ENCODE assay signal across 8 cellular contexts in genomic region chr21:32712043-32712442, GRCh38. TPM values are rescaled to one million over a fixed set of nuclear protein-coding genes. Genes with fewer than 3 reads are reported as not detected.
A peak's percentile ranks its signal among the peaks of the same experiment; 100 is the strongest.
DNase-seq lines count a peak whose midpoint lies in the region; ATAC-seq, FAIRE-seq and TF ChIP-seq lines count a peak whose summit lies in the region.

No MANE protein-coding gene starts in this region.

- no peak for TF ChIP-seq CTCF in colonic mucosa (IDR thresholded peaks at IDR 0.05)
- no peak for TF ChIP-seq CTCF in D721Med (IDR thresholded peaks at IDR 0.05; ENCODE audit: insufficient read depth, missing control alignments)

- peak; percentile 99 for ATAC-seq in HG02852 (IDR thresholded peaks at IDR 0.05; ENCODE audit: unreplicated experiment)
- peak; percentile 71 for ATAC-seq in stimulated activated naive CD8-positive, alpha-beta T cell treated with anti-CD3 and anti-CD28 coated beads, Interleukin-15, Interleukin-2, amounts not matched to agents 100 U/mL and 50 U/mL, for 24 hours

- H3K27me3 ChIP-seq in colonic mucosa: no peaks in the 10 kb centered on the region

- no peak overlapping the region for H3K9ac ChIP-seq in colonic mucosa (ENCODE audit: low read depth in 2 of 2, low read length in 2 of 2)

- intact Hi-C loops in colonic mucosa (cut with DNase I): no loop called here

- no peaks in the 10 kb centered on the region for H3K4me1 ChIP-seq in colonic mucosa

- H3K36me3 ChIP-seq in colonic mucosa: no peaks in the 10 kb centered on the region

- H3K9me3 ChIP-seq in colonic mucosa: no peaks in the 10 kb centered on the region

- H3K27ac ChIP-seq in colonic mucosa: no peak overlapping the region

- peak; percentile 13 for DNase-seq in stimulated activated CD4-positive, alpha-beta T cell treated with anti-CD3 and anti-CD28 coated beads, Interleukin-15, amount 100 ng/mL, for 24 hours
- no peak for DNase-seq in stimulated activated CD4-positive, alpha-beta T cell treated with anti-CD3 and anti-CD28 coated beads, Interleukin-4, amount 100 ng/mL, for 4 hours
- DNase-seq in NCI-H2107 treated with DMSO at 0.1 percent for 48 hours (lab: John Stamatoyannopoulos, UW; ENCODE audit: unreplicated experiment) (peak; percentile 91), hepatic stellate cell (ENCODE audit: low spot score) (no peak), colonic mucosa (no peak), D721Med (ENCODE audit: insufficient read length, low spot score) (no peak)
- DNase-seq in stimulated activated naive CD8-positive, alpha-beta T cell treated with anti-CD3 and anti-CD28 coated beads, Interleukin-15, Interleukin-2, amounts not matched to agents 100 U/mL and 50 U/mL, for 24 hours: peak; percentile 27

- no peak for FAIRE-seq in D721Med (lab: Jason Lieb, UNC)

- no peak overlapping the region for H3K4me3 ChIP-seq in colonic mucosa

RNA-seq across cellular contexts. Expression of gene SYNJ1, which starts 15.8 kb away (rescaled TPM):
- total RNA-seq in colonic mucosa: 10 to 100 TPM; 11.7 to 12.5 TPM

RNA-seq across cellular contexts. Expression of gene PAXBP1, which starts 59.5 kb away (rescaled TPM):
- 10 to 100 TPM; 25.0 to 31.5 TPM for total RNA-seq in colonic mucosa

Comparison
In these comparisons a context has a peak if more than half of its experiments do, and no peak if none do; other contexts are left out.
1. DNase-seq: peak in stimulated activated CD4-positive, alpha-beta T cell treated with anti-CD3 and anti-CD28 coated beads, Interleukin-15, amount 100 ng/mL, for 24 hours (single experiment), NCI-H2107 treated with DMSO at 0.1 percent for 48 hours (single experiment) and stimulated activated naive CD8-positive, alpha-beta T cell treated with anti-CD3 and anti-CD28 coated beads, Interleukin-15, Interleukin-2, amounts not matched to agents 100 U/mL and 50 U/mL, for 24 hours (single experiment); none in stimulated activated CD4-positive, alpha-beta T cell treated with anti-CD3 and anti-CD28 coated beads, Interleukin-4, amount 100 ng/mL, for 4 hours (0 of 2), hepatic stellate cell (single experiment), colonic mucosa (single experiment) and D721Med (single experiment).